ENCODE assay signal across 9 cellular contexts in genomic region chr22:45010532-45010900, GRCh38. TPM values are rescaled to one million over a fixed set of nuclear protein-coding genes. Genes with fewer than 3 reads are reported as not detected.
DNase-seq lines count a peak whose midpoint lies in the region; ATAC-seq, FAIRE-seq and TF ChIP-seq lines count a peak whose summit lies in the region.
"Had no signal": no experiment of that assay in that cellular context is flagged by ENCODE, and none has a peak within 500 bp of the region (broad histone marks: within the 10 kb centered on the region; RNA-seq: fewer than 3 reads in every experiment).

No MANE protein-coding gene starts in this region.

- H3K4me1 ChIP-seq in PC-9 (replicated peaks; ENCODE audit: insufficient read depth) (no peaks in the 10 kb centered on the region), esophagus muscularis mucosa (peaks cover 19 to 53% (median 50%) of the 10 kb centered on the region in 4 donors)

- no peak for DNase-seq in GM06990 (ENCODE audit: extremely low read depth, insufficient read length)
- DNase-seq in PC-9 = peak in 1 of 2 experiments; percentile 32
- DNase-seq in esophagus muscularis mucosa (ENCODE audit: extremely low spot score) = no peak
- no peak for DNase-seq in retinal pigment epithelial cell (ENCODE audit: low read depth)
- no peak for DNase-seq in AG20443 (ENCODE audit: low spot score)
- DNase-seq in GM19239 (ENCODE audit: insufficient read length, low spot score) = no peak

- no peaks in the 10 kb centered on the region for H4K20me1 ChIP-seq in PC-9 (ENCODE audit: insufficient read depth)

- H3K4me2 ChIP-seq in PC-9 = peak overlapping the region; percentile 73

- H2AFZ ChIP-seq in PC-9 = peak overlapping the region; percentile 79; the same call in 1 of the 2 replicates

- no TSS peak for BruUV-seq in PC-9 (replicated peaks; lab: Mats Ljungman, UMichigan)

- POLR2A ChIA-PET in PC-9 (lab: Charles Lee; ENCODE audit: unreplicated experiment) = no interaction called here

- H3F3A ChIP-seq in PC-9 (ENCODE audit: insufficient read depth, low read depth) = peaks cover 6% of the 10 kb centered on the region; the same call in 1 of the 2 replicates

- intact Hi-C loops in PC-9 (cut with micrococcal nuclease; ENCODE audit: unreplicated experiment) (no loop called here), esophagus muscularis mucosa (cut with DNase I) (no loop called here)

- H3K4me3 ChIP-seq in GM06990 (replicated peaks; ENCODE audit: low read depth, low read length) (peak overlapping the region; percentile 57), PC-9 (peak overlapping the region; percentile 52), esophagus muscularis mucosa (peak overlapping the region; percentile 55 to 80 (median 66)), retinal pigment epithelial cell (ENCODE audit: low read length) (peak overlapping the region; percentile 56)

- no peak for TF ChIP-seq EP300 in esophagus muscularis mucosa (IDR thresholded peaks at IDR 0.05)

- CTCF ChIA-PET in PC-9 (lab: Charles Lee) = no interaction called here

- 5% methylated on average over 17 of the region's 17 CpGs for WGBS in esophagus muscularis mucosa

- no peak overlapping the region for H3K27ac ChIP-seq in PC-9
- H3K27ac ChIP-seq in esophagus muscularis mucosa (replicated peaks in 1 of 4) = peak overlapping the region in 3 of 4 donors; percentile 46 to 66 (median 51)

- no peaks in the 10 kb centered on the region; the same call in none of the 2 replicates for H3K27me3 ChIP-seq in GM06990 (replicated peaks; ENCODE audit: control insufficient read depth, insufficient read depth, low read length)
- peaks cover 47% of the 10 kb centered on the region for H3K27me3 ChIP-seq in PC-9 (ENCODE audit: insufficient read depth, low read depth)
- H3K27me3 ChIP-seq in esophagus muscularis mucosa = peaks cover 0 to 84% (median 28%) of the 10 kb centered on the region in 4 donors

- no peak for TF ChIP-seq POLR2A in esophagus muscularis mucosa (IDR thresholded peaks at IDR 0.05; ENCODE audit: low read depth)

- no peak for FAIRE-seq in GM19239 (lab: Jason Lieb, UNC)

- H3K9me3 ChIP-seq in PC-9 (ENCODE audit: insufficient read depth, low read depth) = no peaks in the 10 kb centered on the region
- no peaks in the 10 kb centered on the region for H3K9me3 ChIP-seq in esophagus muscularis mucosa

- TF ChIP-seq CTCF in GM06990 (IDR thresholded peaks at IDR 0.05; ENCODE audit: insufficient read depth, low read length, poor library complexity, severe bottlenecking) = no peak
- TF ChIP-seq CTCF in PC-9 (conservative IDR thresholded peaks at IDR 0.05) = no peak
- no peak for TF ChIP-seq CTCF in esophagus muscularis mucosa (IDR thresholded peaks at IDR 0.05)
- no peak for TF ChIP-seq CTCF in retinal pigment epithelial cell (conservative IDR thresholded peaks at IDR 0.05; ENCODE audit: low read depth, low read length)

- ATAC-seq in GM21423 (IDR thresholded peaks at IDR 0.05; ENCODE audit: unreplicated experiment) = no peak
- no peak for ATAC-seq in HG02763 (IDR thresholded peaks at IDR 0.05; ENCODE audit: unreplicated experiment)

- H3K79me2 ChIP-seq in PC-9 (ENCODE audit: low read depth) = no peaks in the 10 kb centered on the region

- H3K9me2 ChIP-seq in PC-9 (ENCODE audit: insufficient read depth) = no peaks in the 10 kb centered on the region

- no peaks in the 10 kb centered on the region for H3K36me3 ChIP-seq in GM06990 (ENCODE audit: control insufficient read depth, insufficient read depth, low read length)
- no peaks in the 10 kb centered on the region for H3K36me3 ChIP-seq in PC-9 (ENCODE audit: low read depth)
- no peaks in the 10 kb centered on the region for H3K36me3 ChIP-seq in esophagus muscularis mucosa

RNA-seq across cellular contexts. Expression of gene PHF21B, which starts 0.7 kb away (rescaled TPM):
- total RNA-seq in PC-9 (2021) (not detected in 2 replicates), esophagus muscularis mucosa (1 to 10 TPM in 2 of 4 donors, under 1 TPM in 1, not detected in 1; 0.50 to 9.4 (median 1.8) TPM)
- total RNA-seq: renal cortical epithelial cell had no signal
